Comparison of ENCODE assay signal across 29 cellular contexts in the genomic region with DNA sequence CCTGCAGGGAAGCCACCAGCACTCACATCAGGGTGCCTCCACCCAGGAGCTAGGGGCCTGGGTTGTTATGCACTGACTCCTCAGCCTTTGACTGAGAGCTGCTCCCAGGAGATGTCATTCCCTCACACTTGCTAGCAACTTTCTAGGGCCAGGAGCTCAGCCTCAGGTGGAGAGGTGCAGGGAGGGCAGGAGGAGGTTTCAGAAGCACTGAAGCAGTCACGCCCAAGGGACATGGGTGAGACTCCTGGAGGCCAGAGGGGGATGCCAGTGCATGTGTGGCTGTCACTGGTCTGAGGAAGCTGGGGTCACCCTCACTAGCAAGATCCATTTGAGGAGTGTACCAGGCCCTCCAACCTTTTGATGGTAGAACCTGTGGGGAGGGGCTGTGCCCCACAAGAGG.
"Had no signal": no experiment of that assay in that cellular context is flagged by ENCODE, and none has a peak within 500 bp of the region (broad histone marks: within the 10 kb centered on the region; RNA-seq: fewer than 3 reads in every experiment).

No MANE protein-coding gene starts in this region.

- H3K4me3 ChIP-seq: esophagus squamous epithelium, ovary, prostate gland, smooth muscle cell, stomach, thyroid gland, upper lobe of left lung, vagina had no signal

- H3K36me3 ChIP-seq: ovary, prostate gland, WERI-Rb-1 had no signal

- H3K27ac Mint-ChIP-seq: activated CD4-positive, alpha-beta memory T cell treated with anti-CD3 and anti-CD28 coated beads, Interleukin-2, amount 10 ng/mL, durations not matched to agents 7 days and 5 days; activated naive CD4-positive, alpha-beta T cell treated with anti-CD3 and anti-CD28 coated beads, Interleukin-2, amount 10 ng/mL, durations not matched to agents 7 days and 5 days; mesothelial cell of epicardium had no signal

- H3K27me3 ChIP-seq: esophagus squamous epithelium, ovary, stomach, thyroid gland, upper lobe of left lung, vagina had no signal

- H3K27me3 Mint-ChIP-seq: activated CD4-positive, alpha-beta memory T cell treated with anti-CD3 and anti-CD28 coated beads, Interleukin-2, amount 10 ng/mL, durations not matched to agents 7 days and 5 days; central memory CD8-positive, alpha-beta T cell; naive B cell; stimulated activated naive B cell treated with anti-CD40 and anti-IgM and Interleukin-4, amounts not matched to agents 10 μg/mL and 1 μg/mL and 100 μg/mL, for 72 hours had no signal

- H3K27ac ChIP-seq: epithelial cell of prostate, esophagus squamous epithelium, ovary, prostate gland, stomach, thyroid gland, upper lobe of left lung, vagina, WERI-Rb-1 had no signal

- H3K4me1 ChIP-seq: esophagus squamous epithelium, prostate gland, stomach, thyroid gland, upper lobe of left lung, vagina had no signal

- H3K4me2 ChIP-seq: smooth muscle cell had no signal

- H3K9me3 Mint-ChIP-seq: central memory CD8-positive, alpha-beta T cell had no signal

- DNase-seq: activated CD4-positive, alpha-beta memory T cell treated with anti-CD3 and anti-CD28 coated beads, Interleukin-2, amount 10 ng/mL, durations not matched to agents 7 days and 5 days; activated CD4-positive, alpha-beta T cell treated with anti-CD3 and anti-CD28 coated beads for 48 hours; activated gamma-delta T cell; activated naive CD4-positive, alpha-beta T cell treated with anti-CD3 and anti-CD28 coated beads, Interleukin-2, amount 10 ng/mL, durations not matched to agents 7 days and 5 days; amygdala; dermis blood vessel endothelial cell; effector CD4-positive, alpha-beta T cell; esophagus squamous epithelium; foreskin melanocyte; mammary epithelial cell; naive B cell; nephron progenitor cell; ovary; retina; stimulated activated CD4-positive, alpha-beta T cell treated with anti-CD3 and anti-CD28 coated beads, Interleukin-1b, Interleukin-23, amount 100 ng/mL, for 48 hours; stimulated activated CD4-positive, alpha-beta T cell treated with anti-CD3 and anti-CD28 coated beads, Interleukin-4, amount 100 ng/mL, for 4 hours; stimulated activated naive B cell treated with anti-CD40 and anti-IgM and Interleukin-4, amounts not matched to agents 10 μg/mL and 1 μg/mL and 100 μg/mL, for 72 hours; stomach; T-helper 1 cell; T1000; thyroid gland; upper lobe of left lung; WERI-Rb-1 had no signal

- H3K4me1 Mint-ChIP-seq: mesothelial cell of epicardium; nephron progenitor cell; stimulated activated naive B cell treated with anti-CD40 and anti-IgM and Interleukin-4, amounts not matched to agents 10 μg/mL and 1 μg/mL and 100 μg/mL, for 72 hours had no signal

- H3K4me3 Mint-ChIP-seq: activated CD4-positive, alpha-beta memory T cell treated with anti-CD3 and anti-CD28 coated beads, Interleukin-2, amount 10 ng/mL, durations not matched to agents 7 days and 5 days; activated naive CD4-positive, alpha-beta T cell treated with anti-CD3 and anti-CD28 coated beads, Interleukin-2, amount 10 ng/mL, durations not matched to agents 7 days and 5 days; central memory CD8-positive, alpha-beta T cell; mesothelial cell of epicardium; naive B cell; nephron progenitor cell; stimulated activated naive B cell treated with anti-CD40 and anti-IgM and Interleukin-4, amounts not matched to agents 10 μg/mL and 1 μg/mL and 100 μg/mL, for 72 hours had no signal

- H3K9me3 ChIP-seq: prostate gland, thyroid gland, vagina had no signal
